In genomic region chr15:83044156-83044555, GRCh38 we compare ENCODE assay signal across 29 cellular contexts.
"Had no signal": no experiment of that assay in that cellular context is flagged by ENCODE, and none has a peak within 500 bp of the region (broad histone marks: within the 10 kb centered on the region; RNA-seq: fewer than 3 reads in every experiment).

No MANE protein-coding gene starts in this region.

- H3K4me1 ChIP-seq: testis had no signal

- H3K27ac ChIP-seq: stomach, suprapubic skin, testis, thoracic aorta, thyroid gland, tibial artery, tibial nerve, transverse colon, upper lobe of left lung, upper lobe of right lung, uterus, vagina had no signal

- H3K9me3 Mint-ChIP-seq: stimulated activated effector memory CD8-positive, alpha-beta T cell treated with anti-CD3 and anti-CD28 coated beads, Interleukin-12 subunit alpha, Interleukin-12 subunit beta, amount 100 ng/mL, for 72 hours; stimulated activated naive CD8-positive, alpha-beta T cell treated with anti-CD3 and anti-CD28 coated beads, Interleukin-15, amount 100 ng/mL, for 72 hours; stimulated activated naive CD8-positive, alpha-beta T cell treated with anti-CD3 and anti-CD28 coated beads, Interleukin-15, Interleukin-2, amounts not matched to agents 100 ng/mL and 50 ng/mL, for 24 hours had no signal

- H3K36me3 ChIP-seq: uterus had no signal

- H3K27ac Mint-ChIP-seq: stimulated activated memory B cell treated with anti-CD40 and anti-IgM and Interleukin-4, amounts not matched to agents 10 μg/mL and 1 μg/mL and 100 μg/mL, for 72 hours; type B pancreatic cell had no signal

- H3K27me3 Mint-ChIP-seq: stimulated activated memory B cell treated with anti-CD40 and anti-IgM and Interleukin-4, amounts not matched to agents 10 μg/mL and 1 μg/mL and 100 μg/mL, for 72 hours; stimulated activated naive B cell treated with anti-CD40 and anti-IgM and Interleukin-4, amounts not matched to agents 10 μg/mL and 1 μg/mL and 100 μg/mL, for 72 hours; stimulated activated naive CD8-positive, alpha-beta T cell treated with anti-CD3 and anti-CD28 coated beads, Interleukin-15, amount 100 ng/mL, for 72 hours; stimulated activated naive CD8-positive, alpha-beta T cell treated with anti-CD3 and anti-CD28 coated beads, Interleukin-15, Interleukin-2, amounts not matched to agents 100 ng/mL and 50 ng/mL, for 24 hours; type B pancreatic cell had no signal

- ATAC-seq: stimulated activated effector memory CD8-positive, alpha-beta T cell treated with anti-CD3 and anti-CD28 coated beads, Interleukin-12 subunit alpha, Interleukin-12 subunit beta, amount 100 ng/mL, for 72 hours; stimulated activated memory B cell treated with anti-CD40 and anti-IgM and Interleukin-4, amounts not matched to agents 10 μg/mL and 1 μg/mL and 100 μg/mL, for 72 hours; stimulated activated naive B cell treated with anti-CD40 and anti-IgM and Interleukin-4, amounts not matched to agents 10 μg/mL and 1 μg/mL and 100 μg/mL, for 72 hours; stimulated activated naive CD8-positive, alpha-beta T cell treated with anti-CD3 and anti-CD28 coated beads, Interleukin-15, amount 100 ng/mL, for 72 hours; stimulated activated naive CD8-positive, alpha-beta T cell treated with anti-CD3 and anti-CD28 coated beads, Interleukin-15, Interleukin-2, amounts not matched to agents 100 U/mL and 50 U/mL, for 24 hours; upper lobe of right lung had no signal

- FAIRE-seq: urothelium cell line had no signal

- H3K27me3 ChIP-seq: stomach, suprapubic skin, testis, thyroid gland, tibial artery, tibial nerve, transverse colon, upper lobe of left lung, upper lobe of right lung, uterus, vagina had no signal

- H3K4me3 Mint-ChIP-seq: stimulated activated effector memory CD8-positive, alpha-beta T cell treated with anti-CD3 and anti-CD28 coated beads, Interleukin-12 subunit alpha, Interleukin-12 subunit beta, amount 100 ng/mL, for 72 hours; stimulated activated memory B cell treated with anti-CD40 and anti-IgM and Interleukin-4, amounts not matched to agents 10 μg/mL and 1 μg/mL and 100 μg/mL, for 72 hours; stimulated activated naive B cell treated with anti-CD40 and anti-IgM and Interleukin-4, amounts not matched to agents 10 μg/mL and 1 μg/mL and 100 μg/mL, for 72 hours; stimulated activated naive CD8-positive, alpha-beta T cell treated with anti-CD3 and anti-CD28 coated beads, Interleukin-15, amount 100 ng/mL, for 72 hours; stimulated activated naive CD8-positive, alpha-beta T cell treated with anti-CD3 and anti-CD28 coated beads, Interleukin-15, Interleukin-2, amounts not matched to agents 100 ng/mL and 50 ng/mL, for 24 hours; type B pancreatic cell had no signal

- H3K4me3 ChIP-seq: stomach, suprapubic skin, testis, thoracic aorta, thyroid gland, tibial artery, tibial nerve, transverse colon, upper lobe of left lung, upper lobe of right lung, uterus, vagina had no signal

- DNase-seq: stimulated activated CD4-positive, alpha-beta T cell treated with anti-CD3 and anti-CD28 coated beads, Interleukin-2, amount 100 ng/mL, for 48 hours; stimulated activated CD4-positive, alpha-beta T cell treated with anti-CD3 and anti-CD28 coated beads, Interleukin-4, amount 100 ng/mL, for 1 hour; stimulated activated CD4-positive, alpha-beta T cell treated with anti-CD3 and anti-CD28 coated beads, Interleukin-4, amount 100 ng/mL, for 24 hours; stimulated activated CD4-positive, alpha-beta T cell treated with anti-CD3 and anti-CD28 coated beads, Interleukin-4, amount 100 ng/mL, for 4 hours; stimulated activated CD8-positive, alpha-beta memory T cell treated with anti-CD3 and anti-CD28 coated beads, Interleukin-4, amount 100 ng/mL, for 48 hours; stimulated activated naive B cell treated with anti-CD40 and anti-IgM and Interleukin-4, amounts not matched to agents 10 μg/mL and 1 μg/mL and 100 μg/mL, for 72 hours; stimulated activated naive CD4-positive, alpha-beta T cell; stimulated activated naive CD4-positive, alpha-beta T cell treated with Interleukin-2 at 50 U/mL for 16 hours; stimulated activated naive CD8-positive, alpha-beta T cell treated with anti-CD3 and anti-CD28 coated beads, Interleukin-15, amount 100 ng/mL, for 72 hours; stimulated activated naive CD8-positive, alpha-beta T cell treated with anti-CD3 and anti-CD28 coated beads, Interleukin-15, Interleukin-2, amounts not matched to agents 100 U/mL and 50 U/mL, for 24 hours; stomach; substantia nigra; testis; thyroid gland; tibial artery; transverse colon; trophoblast cell; upper lobe of right lung; uterus had no signal

- H3K9me3 ChIP-seq: stomach, suprapubic skin, testis, thoracic aorta, thyroid gland, tibial artery, tibial nerve, transverse colon, upper lobe of left lung, upper lobe of right lung, uterus, vagina had no signal
